Comparison of ENCODE assay signal across 10 cellular contexts in the genomic region with DNA sequence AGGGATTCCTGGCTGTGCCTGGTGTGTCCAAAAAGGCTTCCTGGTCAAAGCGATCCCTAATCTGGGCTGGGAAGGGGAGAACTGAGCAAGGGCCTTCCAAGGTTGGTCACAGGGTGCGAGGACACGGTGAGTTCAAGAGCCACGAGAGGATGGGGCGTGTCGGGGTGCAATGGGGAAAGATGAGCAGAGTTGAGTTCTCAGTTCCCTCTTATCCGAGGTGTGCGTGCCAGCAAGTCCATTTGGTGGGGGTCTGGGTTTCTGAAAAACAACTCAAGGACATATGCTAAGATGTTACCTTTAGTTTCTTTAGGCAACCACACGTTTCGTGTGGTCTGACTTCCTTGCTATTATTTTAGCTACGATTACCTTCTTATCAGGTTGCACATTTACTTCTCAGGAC. TPM values are rescaled to one million over a fixed set of nuclear protein-coding genes. Genes with fewer than 3 reads are reported as not detected.
DNase-seq lines count a peak whose midpoint lies in the region; ATAC-seq lines count a peak whose summit lies in the region.
"Had no signal": no experiment of that assay in that cellular context is flagged by ENCODE, and none has a peak within 500 bp of the region (broad histone marks: within the 10 kb centered on the region; RNA-seq: fewer than 3 reads in every experiment).

No MANE protein-coding gene starts in this region.

- no peak for ATAC-seq in CD4-positive, CD25-positive, alpha-beta regulatory T cell (ENCODE audit: low read depth in 2 of 2)
- peak; percentile 28 for ATAC-seq in GM21717 (IDR thresholded peaks at IDR 0.05; ENCODE audit: unreplicated experiment)

- no peaks in the 10 kb centered on the region for H3K36me3 ChIP-seq in CD4-positive, CD25-positive, alpha-beta regulatory T cell (ENCODE audit: control insufficient read depth, insufficient read depth, low read length)
- H3K36me3 ChIP-seq in muscle layer of duodenum (ENCODE audit: control insufficient read depth in 1 of 2, insufficient read depth in 2 of 2, low read length in 2 of 2), result no peaks in the 10 kb centered on the region
- no peaks in the 10 kb centered on the region for H3K36me3 ChIP-seq in effector memory CD4-positive, alpha-beta T cell (ENCODE audit: control insufficient read depth, insufficient read depth, low read length)

- H3K4me1 ChIP-seq in CD4-positive, CD25-positive, alpha-beta regulatory T cell (ENCODE audit: control insufficient read depth, insufficient read depth, low read length, poor library complexity, severe bottlenecking), result peaks cover 30% of the 10 kb centered on the region
- H3K4me1 ChIP-seq in muscle layer of duodenum (ENCODE audit: control insufficient read depth in 1 of 2, insufficient read depth in 2 of 2, low read length in 2 of 2), result peaks cover 9 to 46% of the 10 kb centered on the region in 2 donors
- peaks cover 22% of the 10 kb centered on the region for H3K4me1 ChIP-seq in effector memory CD4-positive, alpha-beta T cell (ENCODE audit: control insufficient read depth, insufficient read depth, low read length, poor library complexity, severe bottlenecking)

- in situ Hi-C loops in KBM-7 (cut with MboI; ENCODE audit: low pct_unique_long_range_greater_than_20kb, low sequenced_read_pairs), result no loop called here

- no peaks in the 10 kb centered on the region for H3K36me3 Mint-ChIP-seq in CD4-positive, CD25-positive, alpha-beta regulatory T cell
- H3K36me3 Mint-ChIP-seq in activated naive CD8-positive, alpha-beta T cell, result no peaks in the 10 kb centered on the region

- no peaks in the 10 kb centered on the region for H3K27me3 ChIP-seq in CD4-positive, CD25-positive, alpha-beta regulatory T cell (ENCODE audit: control insufficient read depth, insufficient read depth, low read length)
- H3K27me3 ChIP-seq in muscle layer of duodenum (ENCODE audit: low read depth, low read length), result no peaks in the 10 kb centered on the region
- H3K27me3 ChIP-seq in effector memory CD4-positive, alpha-beta T cell (replicated peaks; ENCODE audit: control insufficient read depth, insufficient read depth, low read length, poor library complexity, severe bottlenecking), result no peaks in the 10 kb centered on the region

- H3K27me3 Mint-ChIP-seq in CD4-positive, CD25-positive, alpha-beta regulatory T cell, result no peaks in the 10 kb centered on the region
- no peaks in the 10 kb centered on the region for H3K27me3 Mint-ChIP-seq in activated naive CD8-positive, alpha-beta T cell

- no peak for DNase-seq in CD4-positive, CD25-positive, alpha-beta regulatory T cell
- no peak for DNase-seq in anterior cingulate cortex (lab: John Stamatoyannopoulos, UW)
- DNase-seq in KBM-7, result no peak
- no peak for DNase-seq in effector memory CD4-positive, alpha-beta T cell
- DNase-seq in DMS79 (lab: John Stamatoyannopoulos, UW), result no peak
- DNase-seq: kidney had no signal

- H3K4me3 ChIP-seq in CD4-positive, CD25-positive, alpha-beta regulatory T cell (ENCODE audit: low read depth, low read length), result peak overlapping the region; percentile 78
- H3K4me3 ChIP-seq in muscle layer of duodenum (ENCODE audit: low read depth in 1 of 2, low read length in 2 of 2), result peak overlapping the region; percentile 89 to 98
- no peak overlapping the region for H3K4me3 ChIP-seq in effector memory CD4-positive, alpha-beta T cell (ENCODE audit: insufficient read depth, low read depth, low read length, poor library complexity, severe bottlenecking)

- peak overlapping the region; percentile 56 to 93 (median 90) for H3K4me3 Mint-ChIP-seq in CD4-positive, CD25-positive, alpha-beta regulatory T cell
- H3K4me3 Mint-ChIP-seq in activated naive CD8-positive, alpha-beta T cell, result peak overlapping the region; percentile 90

- no peaks in the 10 kb centered on the region for H3K9me3 ChIP-seq in CD4-positive, CD25-positive, alpha-beta regulatory T cell (ENCODE audit: control insufficient read depth in 2 of 2, low read length in 2 of 2)
- no peaks in the 10 kb centered on the region for H3K9me3 ChIP-seq in muscle layer of duodenum (ENCODE audit: control insufficient read depth in 1 of 2, low read length in 2 of 2)
- no peaks in the 10 kb centered on the region for H3K9me3 ChIP-seq in effector memory CD4-positive, alpha-beta T cell (ENCODE audit: control insufficient read depth, low read length)

- H3K4me1 Mint-ChIP-seq in CD4-positive, CD25-positive, alpha-beta regulatory T cell, result peaks cover 13 to 55% (median 42%) of the 10 kb centered on the region in 4 donors
- H3K4me1 Mint-ChIP-seq in activated naive CD8-positive, alpha-beta T cell (ENCODE audit: low read depth), result peaks cover 42% of the 10 kb centered on the region

- no peak overlapping the region for H3K27ac ChIP-seq in CD4-positive, CD25-positive, alpha-beta regulatory T cell (ENCODE audit: insufficient read depth, low read length, poor library complexity, severe bottlenecking)
- no peak overlapping the region for H3K27ac ChIP-seq in muscle layer of duodenum (ENCODE audit: low read length)
- no peak overlapping the region for H3K27ac ChIP-seq in effector memory CD4-positive, alpha-beta T cell (ENCODE audit: insufficient read depth, low read length, poor library complexity, severe bottlenecking)

- H3K9me3 Mint-ChIP-seq in CD4-positive, CD25-positive, alpha-beta regulatory T cell, result no peaks in the 10 kb centered on the region
- H3K9me3 Mint-ChIP-seq in activated naive CD8-positive, alpha-beta T cell (ENCODE audit: low read depth), result no peaks in the 10 kb centered on the region

- peak overlapping the region; percentile 16 to 86 (median 79) for H3K27ac Mint-ChIP-seq in CD4-positive, CD25-positive, alpha-beta regulatory T cell
- H3K27ac Mint-ChIP-seq in activated naive CD8-positive, alpha-beta T cell, result peak overlapping the region; percentile 6

RNA-seq across cellular contexts. Expression of a gene that starts 1.3 kb away (rescaled TPM):
- 2.9 TPM for total RNA-seq in CD4-positive, CD25-positive, alpha-beta regulatory T cell
- 1 to 10 TPM; 2.2 to 7.6 (median 4.1) TPM for polyA plus RNA-seq in CD4-positive, CD25-positive, alpha-beta regulatory T cell

RNA-seq across cellular contexts. Expression of a gene that starts 11.8 kb away (rescaled TPM):
- total RNA-seq in CD4-positive, CD25-positive, alpha-beta regulatory T cell, result 40.3 TPM
- polyA plus RNA-seq in CD4-positive, CD25-positive, alpha-beta regulatory T cell, result 10 to 100 TPM; 22.5 to 35.2 (median 26.5) TPM

RNA-seq across cellular contexts. Expression of a gene that starts 39.0 kb away (rescaled TPM):
- not detected for total RNA-seq in CD4-positive, CD25-positive, alpha-beta regulatory T cell
- not detected for polyA plus RNA-seq in CD4-positive, CD25-positive, alpha-beta regulatory T cell
- total RNA-seq: T-helper 1 cell treated with Interleukin-12 subunit alpha and Interleukin-12 subunit beta and Interleukin-4 antibody, amounts not matched to agents 30 ng/mL and 1 ng/mL, for 36 hours had no signal

RNA-seq across cellular contexts. Expression of a gene that starts 57.1 kb away (rescaled TPM):
- total RNA-seq in CD4-positive, CD25-positive, alpha-beta regulatory T cell, result 17.2 TPM
- polyA plus RNA-seq in CD4-positive, CD25-positive, alpha-beta regulatory T cell, result 1 to 10 TPM; 4.3 to 5.5 (median 4.8) TPM

RNA-seq across cellular contexts. Expression of a gene that starts 57.3 kb away (rescaled TPM):
- total RNA-seq in CD4-positive, CD25-positive, alpha-beta regulatory T cell, result 10.7 TPM
- 10 to 100 TPM; 21.9 to 33.1 (median 25.6) TPM for polyA plus RNA-seq in CD4-positive, CD25-positive, alpha-beta regulatory T cell
